Comparison of ENCODE assay signal across 15 cellular contexts in the genomic region with DNA sequence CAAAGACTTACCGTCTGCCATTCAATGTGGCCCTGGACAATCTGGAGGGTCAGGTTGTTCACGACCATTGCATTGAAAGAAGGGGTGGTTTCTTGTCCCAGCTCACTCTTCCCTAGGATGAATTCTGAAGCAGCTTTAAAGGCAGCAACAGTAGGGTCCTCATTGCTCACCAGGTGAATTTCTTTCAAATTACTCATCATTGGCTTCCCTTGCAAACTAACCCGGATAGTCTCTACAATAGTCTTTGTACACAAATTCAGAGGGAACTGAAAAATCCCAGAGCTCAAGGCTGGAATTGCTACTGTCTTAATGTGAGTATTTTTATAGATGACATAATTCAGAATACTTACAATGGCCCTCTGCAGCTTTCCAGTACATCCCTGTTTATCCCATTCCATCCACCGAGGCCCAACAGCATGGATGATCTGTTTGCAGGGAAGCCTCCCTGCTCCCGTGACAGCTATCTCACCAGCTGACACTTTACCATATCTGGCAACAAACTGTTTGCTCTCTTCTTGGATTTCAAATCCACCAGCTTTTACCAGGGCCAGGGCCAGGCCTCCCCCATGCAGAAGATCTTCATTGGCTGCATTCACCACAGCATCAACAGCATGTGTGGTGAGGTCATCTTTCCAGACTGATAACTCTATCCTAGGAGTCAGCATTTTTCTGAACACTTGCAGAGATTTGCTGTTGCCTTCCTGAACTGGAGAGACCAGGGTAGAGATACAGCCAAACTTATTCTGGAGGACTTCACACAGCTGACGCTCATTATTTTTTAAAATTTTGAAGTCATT. TPM values are rescaled to one million over a fixed set of nuclear protein-coding genes. Genes with fewer than 3 reads are reported as not detected.
A peak's percentile ranks its signal among the peaks of the same experiment; 100 is the strongest.
DNase-seq lines count a peak whose midpoint lies in the region; ATAC-seq and TF ChIP-seq lines count a peak whose summit lies in the region.
"Had no signal": no experiment of that assay in that cellular context is flagged by ENCODE, and none has a peak within 500 bp of the region (broad histone marks: within the 10 kb centered on the region; RNA-seq: fewer than 3 reads in every experiment).

No MANE protein-coding gene starts in this region.

- H3K27me3 ChIP-seq in PC-3 (ENCODE audit: low read length) (no peaks in the 10 kb centered on the region), rectal smooth muscle tissue (ENCODE audit: control insufficient read depth, insufficient read depth, low read length) (no peaks in the 10 kb centered on the region)
- H3K27me3 ChIP-seq: esophagus muscularis mucosa had no signal

- no peak overlapping the region for H3K9ac ChIP-seq in PC-3 (ENCODE audit: low read length)
- H3K9ac ChIP-seq in rectal smooth muscle tissue (ENCODE audit: low read length) = no peak overlapping the region

- ATAC-seq in PC-3 (peak; percentile 96), GM21381 (IDR thresholded peaks at IDR 0.05; ENCODE audit: unreplicated experiment) (no peak), HG03135 (IDR thresholded peaks at IDR 0.05; ENCODE audit: unreplicated experiment) (no peak), HG03378 (IDR thresholded peaks at IDR 0.05; ENCODE audit: unreplicated experiment) (no peak)

- BruUV-seq in PC-3 (replicated peaks; lab: Mats Ljungman, UMichigan) = TSS peak; percentile 17

- no peaks in the 10 kb centered on the region for H3K9me3 ChIP-seq in PC-3 (ENCODE audit: low read length)
- H3K9me3 ChIP-seq: esophagus muscularis mucosa had no signal

- H3K4me2 ChIP-seq in PC-3 (ENCODE audit: low read length) = peak overlapping the region; percentile 15

- no peaks in the 10 kb centered on the region for H4K20me1 ChIP-seq in PC-3 (ENCODE audit: low read length)

- no peak for TF ChIP-seq CTCF in PC-3 (conservative IDR thresholded peaks at IDR 0.05; ENCODE audit: low read depth, low read length)

- H3K27ac ChIP-seq in PC-3 (ENCODE audit: low read length) = 0 out of 2 replicates have a peak overlapping the region, but pooled peaks have one; percentile 3
- peak overlapping the region; percentile 71 for H3K27ac ChIP-seq in rectal smooth muscle tissue (ENCODE audit: low read depth, low read length)
- H3K27ac ChIP-seq: esophagus muscularis mucosa had no signal

- CTCF ChIA-PET in PC-3 (lab: Charles Lee) = interaction anchor here (1.1 kb wide), 2 partner anchors 37 to 124 kb away, joined by 3 to 5 read pairs; no protein-coding TSS in a partner anchor

- H3K9me2 ChIP-seq in PC-3 (replicated peaks; ENCODE audit: low read length) = no peaks in the 10 kb centered on the region

- POLR2A ChIA-PET in PC-3 (lab: Charles Lee; ENCODE audit: unreplicated experiment) = no interaction called here

- intact Hi-C loops in PC-3 (cut with micrococcal nuclease) = loop anchor here (2.0 kb wide), 1 partner anchor 21 kb away; no protein-coding TSS in a partner anchor

- no peak overlapping the region for H3K4me3 ChIP-seq in PC-3 (ENCODE audit: low read length)
- no peak overlapping the region for H3K4me3 ChIP-seq in rectal smooth muscle tissue (ENCODE audit: low read length)
- H3K4me3 ChIP-seq: esophagus muscularis mucosa had no signal

- H3K79me2 ChIP-seq in PC-3 (ENCODE audit: low read length) = no peaks in the 10 kb centered on the region

- no peaks in the 10 kb centered on the region for H3K36me3 ChIP-seq in PC-3 (ENCODE audit: low read depth, low read length)
- peaks cover 26% of the 10 kb centered on the region for H3K36me3 ChIP-seq in rectal smooth muscle tissue (ENCODE audit: control insufficient read depth, insufficient read depth, low read length)

- peak; percentile 3 for DNase-seq in DMS53 (lab: John Stamatoyannopoulos, UW)
- no peak for DNase-seq in DMS53 treated with DMSO at 0.1 percent for 48 hours (lab: John Stamatoyannopoulos, UW; ENCODE audit: unreplicated experiment)
- DNase-seq in PC-3 = peak; percentile 87
- peak; percentile 45 for DNase-seq in fibroblast of peridontal ligament (ENCODE audit: extremely low read depth)
- DNase-seq: 8988T, H9, immature natural killer cell, NCI-H1694 treated with DMSO at 0.1 percent for 48 hours, small intestine, SW 1271 had no signal

- peaks cover 14% of the 10 kb centered on the region for H3K4me1 ChIP-seq in PC-3 (ENCODE audit: insufficient read depth, low read length)
- H3K4me1 ChIP-seq in rectal smooth muscle tissue (ENCODE audit: control insufficient read depth, insufficient read depth, low read length) = peaks cover 7% of the 10 kb centered on the region

- no peaks in the 10 kb centered on the region for H3F3A ChIP-seq in PC-3 (ENCODE audit: low read length, unreplicated experiment)

- H2AFZ ChIP-seq in PC-3 (ENCODE audit: low read length) = no peak overlapping the region

RNA-seq across cellular contexts. Expression of gene PARP9, which starts 8.6 kb away (rescaled TPM):
- total RNA-seq in PC-3 (2014; rRNA removed) = 13.8 and 14.8 TPM in 2 replicates

RNA-seq across cellular contexts. Expression of gene DTX3L, which starts 8.7 kb away (rescaled TPM):
- 11.1 and 11.9 TPM in 2 replicates for total RNA-seq in PC-3 (2014; rRNA removed)

RNA-seq across cellular contexts. Expression of gene PARP15, which starts 22.0 kb away (rescaled TPM):
- total RNA-seq in PC-3 (2014; rRNA removed) = not detected in 2 replicates

RNA-seq across cellular contexts. Expression of gene KPNA1, which starts 40.7 kb away (rescaled TPM):
- 64.3 and 76.7 TPM in 2 replicates for total RNA-seq in PC-3 (2014; rRNA removed)
